Comparison of ENCODE assay signal across 8 cellular contexts in genomic region chr7:100706672-100707311, GRCh38. TPM values are rescaled to one million over a fixed set of nuclear protein-coding genes. Genes with fewer than 3 reads are reported as not detected.
A peak's percentile ranks its signal among the peaks of the same experiment; 100 is the strongest.
DNase-seq lines count a peak whose midpoint lies in the region; ATAC-seq and TF ChIP-seq lines count a peak whose summit lies in the region.

No MANE protein-coding gene starts in this region.

- H3K4me3 ChIP-seq in GM12864 (ENCODE audit: low read depth, low read length): peak overlapping the region; percentile 95
- H3K4me3 ChIP-seq in SJCRH30: peak overlapping the region; percentile 79
- peak overlapping the region; percentile 90 for H3K4me3 ChIP-seq in fibroblast of the aortic adventitia (ENCODE audit: low read depth, low read length)
- H3K4me3 ChIP-seq in psoas muscle: peak overlapping the region; percentile 80

- TF ChIP-seq CTCF in GM12864 (IDR thresholded peaks at IDR 0.05; ENCODE audit: low read depth, low read length, missing control alignments) (no peak), fibroblast of the aortic adventitia (IDR thresholded peaks at IDR 0.05; ENCODE audit: insufficient read depth, low read length) (no peak), psoas muscle (IDR thresholded peaks at IDR 0.05) (no peak)

- WGBS in psoas muscle, 3 donors: 15 to 21% (median 18%) methylated on average over 30 to 34 of the region's 34 CpGs

- H3K4me1 ChIP-seq in SJCRH30 (peaks cover 9% of the 10 kb centered on the region; the same call in 1 of the 2 replicates), psoas muscle (peaks cover 13% of the 10 kb centered on the region)

- H3K27ac ChIP-seq in SJCRH30 (peak overlapping the region; percentile 69; the same call in 1 of the 2 replicates), psoas muscle (peak overlapping the region; percentile 89)

- H3K36me3 ChIP-seq in SJCRH30: peaks cover 15% of the 10 kb centered on the region
- H3K36me3 ChIP-seq in psoas muscle (ENCODE audit: insufficient read depth in 1 of 2, low read depth in 1 of 2): peaks cover 0 to 19% of the 10 kb centered on the region in 2 donors

- DNase-seq in GM12864 (ENCODE audit: low read depth) (no peak), SJCRH30 (no peak), fibroblast of the aortic adventitia (ENCODE audit: low read depth) (no peak), psoas muscle (peak in 1 of 2 donors; percentile 63), NAMALWA (ENCODE audit: low spot score) (no peak), HUDEP-2 (lab: John Stamatoyannopoulos, UW; ENCODE audit: unreplicated experiment in 76 of 76) (no peak)

- H3K9me3 ChIP-seq in SJCRH30 (replicated peaks): no peaks in the 10 kb centered on the region
- H3K9me3 ChIP-seq in psoas muscle: no peaks in the 10 kb centered on the region

- intact Hi-C loops in psoas muscle (cut with DNase I): loop anchor here in 1 of 2 donors (5.0 kb wide), 1 partner anchor 146 kb away; the partner anchor contains the start of gene SLC12A9

- ATAC-seq in psoas muscle (no peak), HG02973 (IDR thresholded peaks at IDR 0.05; ENCODE audit: unreplicated experiment) (no peak), GM19397 (IDR thresholded peaks at IDR 0.05; ENCODE audit: unreplicated experiment) (no peak)

- H3K27me3 ChIP-seq in SJCRH30 (no peaks in the 10 kb centered on the region), psoas muscle (ENCODE audit: insufficient read depth in 3 of 3, low read length in 2 of 3) (no peaks in the 10 kb centered on the region)

RNA-seq across cellular contexts. Expression of gene POP7, which starts 0.9 kb away (rescaled TPM):
- 63.9 and 67.9 TPM in 2 replicates for total RNA-seq in SJCRH30 (2014; rRNA removed; shearing (Covaris generic))
- total RNA-seq in fibroblast of the aortic adventitia (ENCODE audit: low replicate concordance) (17.8 and 32.4 TPM in 2 replicates), psoas muscle (10 to 100 TPM; 28.4 to 44.4 (median 39.4) TPM)
- polyA plus RNA-seq in psoas muscle: 100 to 1,000 TPM in 1 of 3 donors, 10 to 100 TPM in 2; 74.1 to 129 (median 86.0) TPM

RNA-seq across cellular contexts. Expression of gene GIGYF1, which starts 12.7 kb away (rescaled TPM):
- total RNA-seq in SJCRH30 (2014; rRNA removed; shearing (Covaris generic)): 17.8 and 22.6 TPM in 2 replicates
- total RNA-seq in fibroblast of the aortic adventitia (ENCODE audit: low replicate concordance) (20.7 and 39.1 TPM in 2 replicates), psoas muscle (10 to 100 TPM; 18.0 to 39.1 (median 23.9) TPM)
- polyA plus RNA-seq in psoas muscle: 10 to 100 TPM in 2 of 3 donors, 1 to 10 TPM in 1; 9.9 to 16.1 (median 10.5) TPM

RNA-seq across cellular contexts. Expression of gene EPO, which starts 13.5 kb away (rescaled TPM):
- total RNA-seq in SJCRH30 (2014; rRNA removed; shearing (Covaris generic)): not detected in 2 replicates
- total RNA-seq in fibroblast of the aortic adventitia (ENCODE audit: low replicate concordance) (not detected in 2 replicates), psoas muscle (not detected)
- polyA plus RNA-seq in psoas muscle: not detected

RNA-seq across cellular contexts. Expression of gene ZAN, which starts 26.6 kb away (rescaled TPM):
- total RNA-seq in SJCRH30 (2014; rRNA removed; shearing (Covaris generic)): not detected in 2 replicates
- total RNA-seq in fibroblast of the aortic adventitia (ENCODE audit: low replicate concordance) (not detected in 2 replicates), psoas muscle (not detected)
- polyA plus RNA-seq in psoas muscle: not detected

RNA-seq across cellular contexts. Expression of gene GNB2, which starts 33.3 kb away (rescaled TPM):
- total RNA-seq in SJCRH30 (2014; rRNA removed; shearing (Covaris generic)): 105 and 112 TPM in 2 replicates
- total RNA-seq in fibroblast of the aortic adventitia (ENCODE audit: low replicate concordance) (38.5 and 89.1 TPM in 2 replicates), psoas muscle (100 to 1,000 TPM in 3 of 4 donors, 10 to 100 TPM in 1; 87.1 to 130 (median 121) TPM)
- 100 to 1,000 TPM; 112 to 148 (median 117) TPM for polyA plus RNA-seq in psoas muscle
